18 cellular contexts compared by ENCODE assay signal in genomic region chr20:17315491-17316231, GRCh38.
DNase-seq lines count a peak whose midpoint lies in the region; ATAC-seq and TF ChIP-seq lines count a peak whose summit lies in the region.
"Had no signal": no experiment of that assay in that cellular context is flagged by ENCODE, and none has a peak within 500 bp of the region (broad histone marks: within the 10 kb centered on the region; RNA-seq: fewer than 3 reads in every experiment).

No MANE protein-coding gene starts in this region.

- CTCF ChIA-PET in A673 (lab: Charles Lee) (no interaction called here), GM10248 (lab: Yijun Ruan, JAX) (no interaction called here)

- no peak overlapping the region for H3K4me3 Mint-ChIP-seq in glutamatergic neuron (ENCODE audit: unreplicated experiment)
- H3K4me3 Mint-ChIP-seq: activated CD4-positive, alpha-beta T cell treated with anti-CD3 and anti-CD28 coated beads, Interleukin-2, amount 10 ng/mL, durations not matched to agents 24 days and 14 days had no signal

- H3K27me3 ChIP-seq in A673 (replicated peaks; ENCODE audit: insufficient read depth, low read depth, low read length, poor library complexity) (no peaks in the 10 kb centered on the region), HUES6 (ENCODE audit: control insufficient read depth, insufficient read depth, low read length) (no peaks in the 10 kb centered on the region)

- H3K4me3 ChIP-seq in A673 (ENCODE audit: low read depth, low read length, poor library complexity, severe bottlenecking): peak overlapping the region; percentile 28
- peak overlapping the region; percentile 37; the same call in 1 of the 2 replicates for H3K4me3 ChIP-seq in HUES6 (ENCODE audit: low read depth, low read length)
- H3K4me3 ChIP-seq: SJSA1 had no signal

- H3K4me1 Mint-ChIP-seq in glutamatergic neuron (ENCODE audit: low read depth, unreplicated experiment): peaks cover 49% of the 10 kb centered on the region
- H3K4me1 Mint-ChIP-seq: activated CD4-positive, alpha-beta T cell treated with anti-CD3 and anti-CD28 coated beads, Interleukin-2, amount 10 ng/mL, durations not matched to agents 24 days and 14 days; CD14-positive monocyte had no signal

- TF ChIP-seq CTCF in A673 (conservative IDR thresholded peaks at IDR 0.05; ENCODE audit: low read depth, low read length): no peak
- TF ChIP-seq CTCF in glutamatergic neuron (IDR thresholded peaks at IDR 0.05; ENCODE audit: partially characterized antibody, unreplicated experiment): no peak
- no peak for TF ChIP-seq CTCF in GM10248 (IDR thresholded peaks at IDR 0.05; ENCODE audit: control extremely low read depth, extremely low read depth, low read depth, missing control alignments)

- H3K36me3 ChIP-seq in A673 (ENCODE audit: insufficient read depth, low read length, poor library complexity, severe bottlenecking): no peaks in the 10 kb centered on the region
- H3K36me3 ChIP-seq in HUES6 (ENCODE audit: control insufficient read depth, insufficient read depth, low read length): no peaks in the 10 kb centered on the region
- H3K36me3 ChIP-seq: SJSA1 had no signal

- ATAC-seq in sciatic nerve (peak; percentile 13), HG02610 (IDR thresholded peaks at IDR 0.05; ENCODE audit: unreplicated experiment) (no peak)
- ATAC-seq: left lobe of liver had no signal

- DNase-seq in A673 (ENCODE audit: low spot score) (peak; percentile 47), glutamatergic neuron (no peak), sciatic nerve (ENCODE audit: low spot score) (no peak), GM10248 (ENCODE audit: extremely low spot score) (no peak), NCI-H1436 treated with DMSO at 0.1 percent for 48 hours (lab: John Stamatoyannopoulos, UW) (no peak), NCI-H82 treated with DMSO at 0.1 percent for 48 hours (lab: John Stamatoyannopoulos, UW; ENCODE audit: unreplicated experiment) (no peak)
- DNase-seq: activated CD4-positive, alpha-beta T cell treated with anti-CD3 and anti-CD28 coated beads, Interleukin-2, amount 10 ng/mL, durations not matched to agents 24 days and 14 days; activated CD8-positive, alpha-beta memory T cell treated with anti-CD3 and anti-CD28 coated beads, Interleukin-2, amount 50 U/mL, for 4 hours; activated gamma-delta T cell treated with Interleukin-2 at 50 U/mL for 16 hours; NCI-H1694; NCI-H510A; stimulated activated CD4-positive, alpha-beta T cell treated with anti-CD3 and anti-CD28 coated beads, Interleukin-4, amount 100 ng/mL, for 24 hours; T1000 had no signal

- intact Hi-C loops in A673 (cut with micrococcal nuclease; ENCODE audit: unreplicated experiment) (loop anchor here (5.0 kb wide), 1 partner anchor 117 kb away; no protein-coding TSS in a partner anchor), sciatic nerve (cut with DNase I) (no loop called here)

- H3K36me3 Mint-ChIP-seq in glutamatergic neuron (ENCODE audit: unreplicated experiment): no peaks in the 10 kb centered on the region
- H3K36me3 Mint-ChIP-seq: CD14-positive monocyte had no signal

- H3K27ac Mint-ChIP-seq in glutamatergic neuron (ENCODE audit: unreplicated experiment): peak overlapping the region; percentile 36
- H3K27ac Mint-ChIP-seq: activated CD4-positive, alpha-beta T cell treated with anti-CD3 and anti-CD28 coated beads, Interleukin-2, amount 10 ng/mL, durations not matched to agents 24 days and 14 days; CD14-positive monocyte had no signal

- H3K27ac ChIP-seq in A673 (ENCODE audit: low read depth, low read length, poor library complexity, severe bottlenecking): peak overlapping the region; percentile 85
- H3K27ac ChIP-seq in HUES6 (ENCODE audit: low read depth, low read length): no peak overlapping the region
- H3K27ac ChIP-seq: SJSA1 had no signal

- no peaks in the 10 kb centered on the region for H3K27me3 Mint-ChIP-seq in glutamatergic neuron (ENCODE audit: unreplicated experiment)

- no peak overlapping the region for H3K9ac ChIP-seq in HUES6 (ENCODE audit: low read length)

- POLR2A ChIA-PET in A673 (lab: Charles Lee; ENCODE audit: low non-redundant PET) (no interaction called here), GM10248 (lab: Yijun Ruan, JAX) (no interaction called here)

- H3K9me3 ChIP-seq in A673 (ENCODE audit: low read depth, low read length, poor library complexity, severe bottlenecking) (no peaks in the 10 kb centered on the region), HUES6 (ENCODE audit: control insufficient read depth, insufficient read depth, low read depth, low read length) (no peaks in the 10 kb centered on the region)
- H3K9me3 ChIP-seq: SJSA1 had no signal

- H3K9me3 Mint-ChIP-seq in glutamatergic neuron (ENCODE audit: unreplicated experiment): no peaks in the 10 kb centered on the region
- H3K9me3 Mint-ChIP-seq: activated CD4-positive, alpha-beta T cell treated with anti-CD3 and anti-CD28 coated beads, Interleukin-2, amount 10 ng/mL, durations not matched to agents 24 days and 14 days had no signal

- H3K4me1 ChIP-seq in A673 (ENCODE audit: insufficient read depth, low read length, poor library complexity, severe bottlenecking) (peaks cover 66% of the 10 kb centered on the region), HUES6 (ENCODE audit: control insufficient read depth, insufficient read depth, low read length) (no peaks in the 10 kb centered on the region)
- H3K4me1 ChIP-seq: SJSA1 had no signal

- BruUV-seq in A673 (replicated peaks; lab: Mats Ljungman, UMichigan): no TSS peak
